In the genomic region with DNA sequence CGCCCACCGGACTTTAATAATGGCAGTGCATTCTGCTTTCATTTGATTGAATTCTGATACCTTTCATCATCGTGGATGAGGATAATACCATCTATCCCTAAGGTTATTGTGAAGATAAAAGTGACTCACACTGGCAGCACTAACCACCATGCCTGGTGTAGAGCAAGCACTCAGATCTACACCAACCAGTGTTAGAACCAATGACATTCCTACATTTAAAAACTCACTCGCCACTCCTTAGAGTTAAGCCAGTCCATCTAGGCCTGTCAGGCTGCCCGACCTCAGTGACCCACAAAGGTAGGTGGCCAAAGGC, we compare ENCODE assay signal across 2 cellular contexts.
TF ChIP-seq lines count a peak whose summit lies in the region.

No MANE protein-coding gene starts in this region.

TF ChIP-seq in HCT116, 20 proteins besides CTCF, POLR2A, EP300 and RAD21 (continued from another document):
- TF ChIP-seq, protein P1, sequence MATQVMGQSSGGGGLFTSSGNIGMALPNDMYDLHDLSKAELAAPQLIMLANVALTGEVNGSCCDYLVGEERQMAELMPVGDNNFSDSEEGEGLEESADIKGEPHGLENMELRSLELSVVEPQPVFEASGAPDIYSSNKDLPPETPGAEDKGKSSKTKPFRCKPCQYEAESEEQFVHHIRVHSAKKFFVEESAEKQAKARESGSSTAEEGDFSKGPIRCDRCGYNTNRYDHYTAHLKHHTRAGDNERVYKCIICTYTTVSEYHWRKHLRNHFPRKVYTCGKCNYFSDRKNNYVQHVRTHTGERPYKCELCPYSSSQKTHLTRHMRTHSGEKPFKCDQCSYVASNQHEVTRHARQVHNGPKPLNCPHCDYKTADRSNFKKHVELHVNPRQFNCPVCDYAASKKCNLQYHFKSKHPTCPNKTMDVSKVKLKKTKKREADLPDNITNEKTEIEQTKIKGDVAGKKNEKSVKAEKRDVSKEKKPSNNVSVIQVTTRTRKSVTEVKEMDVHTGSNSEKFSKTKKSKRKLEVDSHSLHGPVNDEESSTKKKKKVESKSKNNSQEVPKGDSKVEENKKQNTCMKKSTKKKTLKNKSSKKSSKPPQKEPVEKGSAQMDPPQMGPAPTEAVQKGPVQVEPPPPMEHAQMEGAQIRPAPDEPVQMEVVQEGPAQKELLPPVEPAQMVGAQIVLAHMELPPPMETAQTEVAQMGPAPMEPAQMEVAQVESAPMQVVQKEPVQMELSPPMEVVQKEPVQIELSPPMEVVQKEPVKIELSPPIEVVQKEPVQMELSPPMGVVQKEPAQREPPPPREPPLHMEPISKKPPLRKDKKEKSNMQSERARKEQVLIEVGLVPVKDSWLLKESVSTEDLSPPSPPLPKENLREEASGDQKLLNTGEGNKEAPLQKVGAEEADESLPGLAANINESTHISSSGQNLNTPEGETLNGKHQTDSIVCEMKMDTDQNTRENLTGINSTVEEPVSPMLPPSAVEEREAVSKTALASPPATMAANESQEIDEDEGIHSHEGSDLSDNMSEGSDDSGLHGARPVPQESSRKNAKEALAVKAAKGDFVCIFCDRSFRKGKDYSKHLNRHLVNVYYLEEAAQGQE (IDR thresholded peaks at IDR 0.05; ENCODE audit: low read depth): no peak

TF ChIP-seq in neural cell, 6 proteins besides CTCF, POLR2A, EP300 and RAD21:
- TF ChIP-seq, protein P1 (IDR thresholded peaks at IDR 0.05; ENCODE audit: borderline replicate concordance): no peak
- TF ChIP-seq MXI1 (conservative IDR thresholded peaks at IDR 0.05; ENCODE audit: poor library complexity, severe bottlenecking) (no peak), SMC3 (conservative IDR thresholded peaks at IDR 0.05; ENCODE audit: poor library complexity) (peak; percentile 39), TAF1 (IDR thresholded peaks at IDR 0.05; ENCODE audit: low read depth) (no peak), POLR2AphosphoS5 (IDR thresholded peaks at IDR 0.05) (no peak), EZH2 (IDR thresholded peaks at IDR 0.05; ENCODE audit: borderline replicate concordance, insufficient read depth, low read length, poor library complexity, severe bottlenecking) (no peak)
